Comparison of ENCODE assay signal across 15 cellular contexts in genomic region chr18:74633652-74634352, GRCh38. TPM values are rescaled to one million over a fixed set of nuclear protein-coding genes. Genes with fewer than 3 reads are reported as not detected.
DNase-seq lines count a peak whose midpoint lies in the region; FAIRE-seq and TF ChIP-seq lines count a peak whose summit lies in the region.
"Had no signal": no experiment of that assay in that cellular context is flagged by ENCODE, and none has a peak within 500 bp of the region (broad histone marks: within the 10 kb centered on the region; RNA-seq: fewer than 3 reads in every experiment).

No MANE protein-coding gene starts in this region.

- H3K36me3 ChIP-seq in bronchial epithelial cell (ENCODE audit: control insufficient read depth, insufficient read depth, low read length) = no peaks in the 10 kb centered on the region

- no peak overlapping the region for H3K4me3 ChIP-seq in bronchial epithelial cell (ENCODE audit: low read depth, low read length)
- H3K4me3 ChIP-seq: SJSA1 had no signal

- DNase-seq in stimulated activated CD4-positive, alpha-beta T cell treated with anti-CD3 and anti-CD28 coated beads, Interleukin-15, amount 100 ng/mL, for 24 hours = peak; percentile 21
- DNase-seq in stimulated activated CD4-positive, alpha-beta T cell treated with anti-CD3 and anti-CD28 coated beads, Interleukin-4, amount 100 ng/mL, for 4 hours = no peak
- peak; percentile 25 for DNase-seq in HCEC 1CT
- peak; percentile 66 for DNase-seq in bronchial epithelial cell (ENCODE audit: low read depth)
- no peak for DNase-seq in NCI-H2227 (lab: John Stamatoyannopoulos, UW; ENCODE audit: unreplicated experiment)
- DNase-seq in NCI-H1417 treated with DMSO at 0.1 percent for 48 hours (lab: John Stamatoyannopoulos, UW) = no peak
- DNase-seq in superior temporal gyrus (ENCODE audit: extremely low spot score) = no peak
- DNase-seq: activated CD4-positive, alpha-beta T cell treated with anti-CD3 and anti-CD28 coated beads for 1 hour; AML-193; glutamatergic neuron; Kasumi-1; NCI-H82; occipital lobe had no signal

- H3K27me3 ChIP-seq in bronchial epithelial cell (ENCODE audit: control insufficient read depth, insufficient read depth, low read length) = no peaks in the 10 kb centered on the region
- H3K27me3 ChIP-seq: SJSA1 had no signal

- no peak for FAIRE-seq in bronchial epithelial cell (lab: Jason Lieb, UNC)
- FAIRE-seq: urothelium cell line had no signal

- TF ChIP-seq CTCF in bronchial epithelial cell (IDR thresholded peaks at IDR 0.05; ENCODE audit: insufficient read depth, low read length, severe bottlenecking) = no peak

RNA-seq across cellular contexts. Expression of gene ZNF407, which starts 36.1 kb away (rescaled TPM):
- 10.0 and 11.5 TPM in 2 replicates for total RNA-seq in bronchial epithelial cell

Comparison
In these comparisons a context has a peak if more than half of its experiments do, and no peak if none do; other contexts are left out.
1. DNase-seq: peak in stimulated activated CD4-positive, alpha-beta T cell treated with anti-CD3 and anti-CD28 coated beads, Interleukin-15, amount 100 ng/mL, for 24 hours (single experiment), HCEC 1CT (single experiment) and bronchial epithelial cell (single experiment); none in stimulated activated CD4-positive, alpha-beta T cell treated with anti-CD3 and anti-CD28 coated beads, Interleukin-4, amount 100 ng/mL, for 4 hours (0 of 2), NCI-H2227 (single experiment), NCI-H1417 treated with DMSO at 0.1 percent for 48 hours (single experiment) and superior temporal gyrus (single experiment).